Comparison of ENCODE assay signal across 18 cellular contexts in genomic region chr6:52381249-52381648, GRCh38. TPM values are rescaled to one million over a fixed set of nuclear protein-coding genes. Genes with fewer than 3 reads are reported as not detected.
DNase-seq lines count a peak whose midpoint lies in the region; ATAC-seq and TF ChIP-seq lines count a peak whose summit lies in the region.
"Had no signal": no experiment of that assay in that cellular context is flagged by ENCODE, and none has a peak within 500 bp of the region (broad histone marks: within the 10 kb centered on the region; RNA-seq: fewer than 3 reads in every experiment).

No MANE protein-coding gene starts in this region.

- peaks cover 74% of the 10 kb centered on the region for H3K4me1 Mint-ChIP-seq in activated T-cell treated with anti-CD3 and anti-CD28 coated beads, Interleukin-2, amount 50 U/mL, for 4 hours (ENCODE audit: low read depth)
- peaks cover 76 to 82% (median 77%) of the 10 kb centered on the region in 3 donors for H3K4me1 Mint-ChIP-seq in T-cell
- peaks cover 73% of the 10 kb centered on the region for H3K4me1 Mint-ChIP-seq in activated naive CD8-positive, alpha-beta T cell treated with anti-CD3 and anti-CD28 coated beads for 36 hours
- peaks cover 82% of the 10 kb centered on the region for H3K4me1 Mint-ChIP-seq in stimulated activated naive CD8-positive, alpha-beta T cell treated with anti-CD3 and anti-CD28 coated beads, Interleukin-15, Interleukin-2, amounts not matched to agents 100 ng/mL and 50 ng/mL, for 24 hours (ENCODE audit: low read depth)

- WGBS in lower leg skin, 2 donors = 98% methylated on average over 4 of the region's 4 CpGs

- DNase-seq in activated T-cell treated with anti-CD3 and anti-CD28 coated beads, Interleukin-2, amount 50 U/mL, for 4 hours = no peak
- DNase-seq in activated T-cell treated with anti-CD3 and anti-CD28 coated beads, Interleukin-2, amount 50 U/mL, for 1 hour = no peak
- DNase-seq in T-cell (no peak), NCI-H226 (no peak), lower leg skin (ENCODE audit: low spot score in 2 of 2) (no peak)
- DNase-seq in activated naive CD8-positive, alpha-beta T cell treated with anti-CD3 and anti-CD28 coated beads for 36 hours = no peak
- DNase-seq: ACHN, AML-193, DMS79, H7, KG1, NCI-H1436, NCI-H2029, NCI-H2171, NCI-H748 treated with DMSO at 0.1 percent for 48 hours, RPMI8226 had no signal

- no peak overlapping the region for H3K4me3 ChIP-seq in lower leg skin (ENCODE audit: low read depth, poor library complexity, severe bottlenecking)

- H3K36me3 Mint-ChIP-seq in activated T-cell treated with anti-CD3 and anti-CD28 coated beads, Interleukin-2, amount 50 U/mL, for 4 hours (ENCODE audit: insufficient read depth) = peaks cover 13% of the 10 kb centered on the region
- peaks cover 42% of the 10 kb centered on the region for H3K36me3 Mint-ChIP-seq in T-cell
- peaks cover 64% of the 10 kb centered on the region for H3K36me3 Mint-ChIP-seq in activated naive CD8-positive, alpha-beta T cell treated with anti-CD3 and anti-CD28 coated beads for 36 hours
- peaks cover 28% of the 10 kb centered on the region for H3K36me3 Mint-ChIP-seq in stimulated activated naive CD8-positive, alpha-beta T cell treated with anti-CD3 and anti-CD28 coated beads, Interleukin-15, Interleukin-2, amounts not matched to agents 100 ng/mL and 50 ng/mL, for 24 hours (ENCODE audit: low read depth)

- intact Hi-C loops in lower leg skin (cut with DNase I; ENCODE audit: low total_unique reads) = no loop called here

- H3K27ac Mint-ChIP-seq in T-cell = peak overlapping the region; percentile 71 to 80
- H3K27ac Mint-ChIP-seq in activated naive CD8-positive, alpha-beta T cell treated with anti-CD3 and anti-CD28 coated beads for 36 hours = peak overlapping the region; percentile 26
- peak overlapping the region; percentile 2 for H3K27ac Mint-ChIP-seq in stimulated activated naive CD8-positive, alpha-beta T cell treated with anti-CD3 and anti-CD28 coated beads, Interleukin-15, Interleukin-2, amounts not matched to agents 100 ng/mL and 50 ng/mL, for 24 hours

- POLR2A ChIA-PET in T-cell (lab: Charles Lee) = interaction anchor here in 1 of 2 donors (0.7 kb wide), 1 partner anchor 16 kb away, joined by 3 read pairs; no protein-coding TSS in a partner anchor

- no peaks in the 10 kb centered on the region for H3K9me3 Mint-ChIP-seq in activated T-cell treated with anti-CD3 and anti-CD28 coated beads, Interleukin-2, amount 50 U/mL, for 4 hours
- H3K9me3 Mint-ChIP-seq in T-cell = peaks cover 0 to 3% (median 0%) of the 10 kb centered on the region in 3 donors
- peaks cover 18% of the 10 kb centered on the region for H3K9me3 Mint-ChIP-seq in activated naive CD8-positive, alpha-beta T cell treated with anti-CD3 and anti-CD28 coated beads for 36 hours
- peaks cover 4% of the 10 kb centered on the region for H3K9me3 Mint-ChIP-seq in stimulated activated naive CD8-positive, alpha-beta T cell treated with anti-CD3 and anti-CD28 coated beads, Interleukin-15, Interleukin-2, amounts not matched to agents 100 ng/mL and 50 ng/mL, for 24 hours

- CTCF ChIA-PET in T-cell (lab: Charles Lee) = interaction anchor here (0.6 to 1.2 kb wide), 2 partner anchors 20 to 21 kb away, joined by 3 to 8 read pairs; no protein-coding TSS in a partner anchor

- no peak overlapping the region for H3K4me3 Mint-ChIP-seq in activated T-cell treated with anti-CD3 and anti-CD28 coated beads, Interleukin-2, amount 50 U/mL, for 4 hours
- H3K4me3 Mint-ChIP-seq in T-cell = peak overlapping the region in 1 of 3 donors; percentile 42
- H3K4me3 Mint-ChIP-seq in activated naive CD8-positive, alpha-beta T cell treated with anti-CD3 and anti-CD28 coated beads for 36 hours = no peak overlapping the region
- no peak overlapping the region for H3K4me3 Mint-ChIP-seq in stimulated activated naive CD8-positive, alpha-beta T cell treated with anti-CD3 and anti-CD28 coated beads, Interleukin-15, Interleukin-2, amounts not matched to agents 100 ng/mL and 50 ng/mL, for 24 hours

- TF ChIP-seq POLR2A in lower leg skin (IDR thresholded peaks at IDR 0.05) = no peak

- peak; percentile 39 to 44 for ATAC-seq in activated T-cell treated with anti-CD3 and anti-CD28 coated beads, Interleukin-2, amount 50 U/mL, for 4 hours
- peak in 2 of 4 experiments; percentile 20 to 25 for ATAC-seq in T-cell (replicated peaks in 1 of 4)
- ATAC-seq: HepG2 had no signal

- H3K27me3 Mint-ChIP-seq in activated T-cell treated with anti-CD3 and anti-CD28 coated beads, Interleukin-2, amount 50 U/mL, for 4 hours (ENCODE audit: low read depth) = no peaks in the 10 kb centered on the region
- no peaks in the 10 kb centered on the region for H3K27me3 Mint-ChIP-seq in T-cell
- H3K27me3 Mint-ChIP-seq in activated naive CD8-positive, alpha-beta T cell treated with anti-CD3 and anti-CD28 coated beads for 36 hours = no peaks in the 10 kb centered on the region
- H3K27me3 Mint-ChIP-seq in stimulated activated naive CD8-positive, alpha-beta T cell treated with anti-CD3 and anti-CD28 coated beads, Interleukin-15, Interleukin-2, amounts not matched to agents 100 ng/mL and 50 ng/mL, for 24 hours = no peaks in the 10 kb centered on the region

- no peak for TF ChIP-seq CTCF in lower leg skin (IDR thresholded peaks at IDR 0.05)

RNA-seq across cellular contexts. Expression of gene PAQR8, which starts 19.3 kb away (rescaled TPM):
- total RNA-seq in activated T-cell treated with anti-CD3 and anti-CD28 coated beads, Interleukin-2, amount 50 U/mL, for 4 hours = 1 to 10 TPM; 1.4 to 3.4 (median 2.6) TPM
- total RNA-seq in T-cell = 10 to 100 TPM; 12.0 to 35.2 (median 30.2) TPM
- total RNA-seq in activated naive CD8-positive, alpha-beta T cell treated with anti-CD3 and anti-CD28 coated beads for 36 hours = 10 to 100 TPM; 11.0 to 11.4 TPM
- total RNA-seq in lower leg skin = 1 to 10 TPM; 1.6 to 4.3 (median 2.1) TPM

RNA-seq across cellular contexts. Expression of gene EFHC1, which starts 38.9 kb away (rescaled TPM):
- 1 to 10 TPM; 1.2 to 1.9 (median 1.8) TPM for total RNA-seq in activated T-cell treated with anti-CD3 and anti-CD28 coated beads, Interleukin-2, amount 50 U/mL, for 4 hours
- 1 to 10 TPM; 4.5 to 8.6 (median 6.2) TPM for total RNA-seq in T-cell
- 1 to 10 TPM; 2.8 to 3.1 TPM for total RNA-seq in activated naive CD8-positive, alpha-beta T cell treated with anti-CD3 and anti-CD28 coated beads for 36 hours
- 10 to 100 TPM; 12.2 to 22.8 (median 18.1) TPM for total RNA-seq in lower leg skin

Comparison
In these comparisons a context has a peak if more than half of its experiments do, and no peak if none do; other contexts are left out.
1. H3K27ac Mint-ChIP-seq: peak in every context shown above with its lines; median percentile 76 in T-cell; 26 in activated naive CD8-positive, alpha-beta T cell treated with anti-CD3 and anti-CD28 coated beads for 36 hours; 2 in stimulated activated naive CD8-positive, alpha-beta T cell treated with anti-CD3 and anti-CD28 coated beads, Interleukin-15, Interleukin-2, amounts not matched to agents 100 ng/mL and 50 ng/mL, for 24 hours.